ENCODE assay signal across 19 cellular contexts in the genomic region with DNA sequence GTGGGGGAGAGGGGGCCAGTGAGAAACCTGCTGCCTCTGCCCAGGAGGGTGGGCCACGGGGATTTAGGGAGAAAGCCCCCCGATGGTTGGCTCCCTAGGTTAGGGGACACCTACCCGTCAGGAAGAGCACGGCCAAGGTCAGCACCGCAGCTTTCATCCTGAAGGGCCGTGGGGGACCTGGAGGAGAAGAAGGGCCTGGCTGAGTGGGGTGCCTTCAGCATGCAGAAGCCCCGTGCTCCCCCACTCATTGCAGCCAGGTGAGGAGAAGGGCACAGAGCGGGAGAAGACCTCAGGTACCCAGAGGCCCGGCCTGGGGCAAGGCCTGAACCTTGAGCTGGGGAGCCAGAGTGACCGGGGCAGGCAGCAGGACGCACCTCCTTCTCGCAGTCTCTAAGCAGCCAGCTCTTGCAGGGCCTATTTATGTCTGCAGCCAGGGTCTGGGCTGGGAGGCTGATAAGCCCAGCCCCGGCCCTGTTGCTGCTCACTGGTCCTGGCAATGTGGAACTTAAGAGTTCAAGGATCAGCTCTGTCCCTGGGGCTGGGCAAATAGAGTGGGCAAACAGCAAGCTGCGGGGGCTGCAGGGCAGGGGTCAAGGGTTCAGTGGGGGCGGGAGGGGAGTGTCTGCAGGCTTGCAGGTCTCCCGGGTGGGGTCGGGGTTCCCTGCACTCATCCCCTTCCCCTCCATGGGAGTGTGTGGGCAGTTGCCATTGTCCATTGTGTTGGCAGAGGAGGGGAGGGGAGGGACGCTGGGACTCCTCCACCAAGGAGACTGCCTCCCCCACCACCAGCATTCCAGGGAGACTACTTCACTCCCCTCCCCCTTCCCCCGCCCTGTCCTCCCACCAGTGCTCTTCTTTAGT. TPM values are rescaled to one million over a fixed set of nuclear protein-coding genes. Genes with fewer than 3 reads are reported as not detected.
A peak's percentile ranks its signal among the peaks of the same experiment; 100 is the strongest.
DNase-seq lines count a peak whose midpoint lies in the region; ATAC-seq and TF ChIP-seq lines count a peak whose summit lies in the region.
"Had no signal": no experiment of that assay in that cellular context is flagged by ENCODE, and none has a peak within 500 bp of the region (broad histone marks: within the 10 kb centered on the region; RNA-seq: fewer than 3 reads in every experiment).

Gene APOA1, minus strand, starts transcription at position 392 of the 861 bp plus-strand sequence. Its CDS starts 235 bp downstream, at position 157.

- no peaks in the 10 kb centered on the region for H3K36me3 ChIP-seq in left ventricle myocardium inferior
- H3K36me3 ChIP-seq in neuronal stem cell (replicated peaks in 1 of 2; ENCODE audit: control insufficient read depth in 2 of 2, insufficient read depth in 2 of 2, low read length in 2 of 2): no peaks in the 10 kb centered on the region
- H3K36me3 ChIP-seq in effector memory CD4-positive, alpha-beta T cell (ENCODE audit: control insufficient read depth, insufficient read depth, low read length): no peaks in the 10 kb centered on the region

- peak; percentile 54 for DNase-seq in natural killer cell treated with Interleukin-12 subunit alpha and Interleukin-12 subunit beta and Interleukin-15 and Interleukin-18, amount 100 ng/mL, for 72 hours (ENCODE audit: low spot score)
- DNase-seq in natural killer cell: no peak
- no peak for DNase-seq in left ventricle myocardium inferior
- peak; percentile 21 for DNase-seq in neuronal stem cell (ENCODE audit: low spot score)
- no peak for DNase-seq in NCI-H1436 treated with DMSO at 0.1 percent for 48 hours (lab: John Stamatoyannopoulos, UW)
- DNase-seq in activated CD4-positive, CD25-positive, alpha-beta regulatory T cell treated with anti-CD3 and anti-CD28 coated beads, Interleukin-2, amount 50 U/mL, for 72 hours: no peak
- DNase-seq in effector memory CD4-positive, alpha-beta T cell: no peak
- DNase-seq: activated CD4-positive, alpha-beta T cell treated with anti-CD3 and anti-CD28 coated beads for 4 hours; activated effector memory CD4-positive, alpha-beta T cell treated with Interleukin-2 at 50 U/mL for 16 hours; DMS53; mucosa of descending colon; NCI-H2107; NK-92 treated with Interleukin-12 subunit alpha and Interleukin-12 subunit beta, amount 100 ng/mL, for 24 hours had no signal

- no peaks in the 10 kb centered on the region for H3K9me3 Mint-ChIP-seq in natural killer cell treated with Interleukin-12 subunit alpha and Interleukin-12 subunit beta and Interleukin-15 and Interleukin-18, amount 100 ng/mL, for 72 hours
- H3K9me3 Mint-ChIP-seq in natural killer cell: no peaks in the 10 kb centered on the region

- H3K4me2 ChIP-seq in neuronal stem cell (ENCODE audit: insufficient read depth, low read length, poor library complexity, severe bottlenecking): peak within 1 kb of the TSS; percentile 20

- no CpG with 5 or more reads among the region's 19 CpGs for WGBS in neuronal stem cell (ENCODE audit: extremely low coverage in 2 of 2, insufficient read length in 2 of 2, insufficient replicate concordance in 1 of 2), 2 donors

- H3K9me3 ChIP-seq in left ventricle myocardium inferior (replicated peaks): no peaks in the 10 kb centered on the region
- H3K9me3 ChIP-seq in neuronal stem cell (replicated peaks in 1 of 2; ENCODE audit: control insufficient read depth in 2 of 2, insufficient read depth in 1 of 2, low read depth in 1 of 2, low read length in 2 of 2): no peaks in the 10 kb centered on the region
- no peaks in the 10 kb centered on the region for H3K9me3 ChIP-seq in effector memory CD4-positive, alpha-beta T cell (ENCODE audit: control insufficient read depth, low read length)
- H3K9me3 ChIP-seq: mucosa of descending colon had no signal

- H3K27me3 ChIP-seq in left ventricle myocardium inferior (ENCODE audit: low read depth) (no peaks in the 10 kb centered on the region), neuronal stem cell (ENCODE audit: control insufficient read depth in 3 of 3, insufficient read depth in 3 of 3, low read depth in 1 of 3, low read length in 3 of 3) (peaks cover 0 to 10% (median 0%) of the 10 kb centered on the region in 3 experiments)
- H3K27me3 ChIP-seq in effector memory CD4-positive, alpha-beta T cell (replicated peaks; ENCODE audit: control insufficient read depth, insufficient read depth, low read length, poor library complexity, severe bottlenecking): no peaks in the 10 kb centered on the region

- no peak for ATAC-seq in natural killer cell treated with Interleukin-12 subunit alpha and Interleukin-12 subunit beta and Interleukin-15 and Interleukin-18, amount 100 ng/mL, for 72 hours
- ATAC-seq in natural killer cell (no peak), HG02884 (IDR thresholded peaks at IDR 0.05; ENCODE audit: unreplicated experiment) (no peak)
- ATAC-seq: mucosa of descending colon, sciatic nerve had no signal

- intact Hi-C loops in natural killer cell (cut with micrococcal nuclease) (loop anchor here (5.0 kb wide), 1 partner anchor 105 kb away; no protein-coding TSS in a partner anchor), left ventricle myocardium inferior (cut with micrococcal nuclease) (no loop called here)

- no peak within 1 kb of the TSS for H3K4me3 Mint-ChIP-seq in natural killer cell treated with Interleukin-12 subunit alpha and Interleukin-12 subunit beta and Interleukin-15 and Interleukin-18, amount 100 ng/mL, for 72 hours
- H3K4me3 Mint-ChIP-seq in natural killer cell: no peak within 1 kb of the TSS

- peaks cover 9 to 11% of the 10 kb centered on the region in 2 donors for H3K4me1 Mint-ChIP-seq in natural killer cell treated with Interleukin-12 subunit alpha and Interleukin-12 subunit beta and Interleukin-15 and Interleukin-18, amount 100 ng/mL, for 72 hours (ENCODE audit: low read depth in 2 of 2)
- peaks cover 17 to 18% of the 10 kb centered on the region in 2 donors for H3K4me1 Mint-ChIP-seq in natural killer cell

- peak within 1 kb of the TSS; percentile 41 for H2BK15ac ChIP-seq in neuronal stem cell (ENCODE audit: low read length)

- TF ChIP-seq CTCF in natural killer cell (IDR thresholded peaks at IDR 0.05) (no peak), left ventricle myocardium inferior (IDR thresholded peaks at IDR 0.05; ENCODE audit: borderline replicate concordance) (no peak)

- peak within 1 kb of the TSS; percentile 24 for H2BK12ac ChIP-seq in neuronal stem cell (ENCODE audit: low read length)

- H4K91ac ChIP-seq in neuronal stem cell (ENCODE audit: low read depth, low read length, poor library complexity): no peak within 1 kb of the TSS

- H3K4ac ChIP-seq in neuronal stem cell (ENCODE audit: low read length): no peak within 1 kb of the TSS

- no peaks in the 10 kb centered on the region for H3K27me3 Mint-ChIP-seq in natural killer cell treated with Interleukin-12 subunit alpha and Interleukin-12 subunit beta and Interleukin-15 and Interleukin-18, amount 100 ng/mL, for 72 hours
- no peaks in the 10 kb centered on the region for H3K27me3 Mint-ChIP-seq in natural killer cell (ENCODE audit: low read depth in 2 of 2)

- H4K8ac ChIP-seq in neuronal stem cell (ENCODE audit: low read depth, low read length): no peak within 1 kb of the TSS

- H3K4me3 ChIP-seq in left ventricle myocardium inferior (peak within 1 kb of the TSS; percentile 59), neuronal stem cell (ENCODE audit: low read length in 2 of 2) (no peak within 1 kb of the TSS)
- H3K4me3 ChIP-seq in effector memory CD4-positive, alpha-beta T cell (ENCODE audit: insufficient read depth, low read depth, low read length, poor library complexity, severe bottlenecking): no peak within 1 kb of the TSS
- H3K4me3 ChIP-seq: mucosa of descending colon had no signal

- peaks cover 42% of the 10 kb centered on the region for H3K4me1 ChIP-seq in left ventricle myocardium inferior
- H3K4me1 ChIP-seq in neuronal stem cell (ENCODE audit: control insufficient read depth in 2 of 2, insufficient read depth in 1 of 2, low read depth in 1 of 2, low read length in 2 of 2): peaks cover 9 to 19% of the 10 kb centered on the region in 2 donors
- H3K4me1 ChIP-seq in effector memory CD4-positive, alpha-beta T cell (ENCODE audit: control insufficient read depth, insufficient read depth, low read length, poor library complexity, severe bottlenecking): peaks cover 9% of the 10 kb centered on the region

- peak within 1 kb of the TSS; percentile 94 for H2AFZ ChIP-seq in neuronal stem cell (ENCODE audit: low read length)

- H2BK5ac ChIP-seq in neuronal stem cell (ENCODE audit: low read length): peak within 1 kb of the TSS; percentile 42

- H3K14ac ChIP-seq in neuronal stem cell (ENCODE audit: low read length): peak within 1 kb of the TSS; percentile 10

- H3K27ac ChIP-seq in left ventricle myocardium inferior (replicated peaks) (peak within 1 kb of the TSS; percentile 84), neuronal stem cell (replicated peaks; ENCODE audit: low read length) (peak within 1 kb of the TSS; percentile 39)
- no peak within 1 kb of the TSS for H3K27ac ChIP-seq in effector memory CD4-positive, alpha-beta T cell (ENCODE audit: insufficient read depth, low read length, poor library complexity, severe bottlenecking)

- no peak within 1 kb of the TSS for H3K27ac Mint-ChIP-seq in natural killer cell treated with Interleukin-12 subunit alpha and Interleukin-12 subunit beta and Interleukin-15 and Interleukin-18, amount 100 ng/mL, for 72 hours
- H3K27ac Mint-ChIP-seq in natural killer cell: no peak within 1 kb of the TSS

- no peaks in the 10 kb centered on the region for H3K36me3 Mint-ChIP-seq in natural killer cell treated with Interleukin-12 subunit alpha and Interleukin-12 subunit beta and Interleukin-15 and Interleukin-18, amount 100 ng/mL, for 72 hours
- H3K36me3 Mint-ChIP-seq in natural killer cell: no peaks in the 10 kb centered on the region

- H3K23ac ChIP-seq in neuronal stem cell (ENCODE audit: low read depth, low read length, poor library complexity): no peak within 1 kb of the TSS

- peak within 1 kb of the TSS; percentile 13 for H2BK120ac ChIP-seq in neuronal stem cell (ENCODE audit: low read depth, low read length)

- peak within 1 kb of the TSS; percentile 93 for H2AK5ac ChIP-seq in neuronal stem cell (ENCODE audit: low read depth, low read length)

- no peaks in the 10 kb centered on the region for H3K79me1 ChIP-seq in neuronal stem cell (ENCODE audit: low read depth, low read length)

- peak within 1 kb of the TSS; percentile 36 for H3K9ac ChIP-seq in neuronal stem cell (ENCODE audit: low read depth, low read length, poor library complexity)

- H3K18ac ChIP-seq in neuronal stem cell (ENCODE audit: low read length): peak within 1 kb of the TSS; percentile 62

RNA-seq across cellular contexts. Expression of gene APOA1, which starts in this region (rescaled TPM):
- not detected for total RNA-seq in natural killer cell treated with Interleukin-12 subunit alpha and Interleukin-12 subunit beta and Interleukin-15 and Interleukin-18, amount 100 ng/mL, for 72 hours
- under 1 TPM in 2 of 3 donors, not detected in 1; 0.54 to 0.87 TPM for total RNA-seq in natural killer cell
- 62.6 TPM for total RNA-seq in left ventricle myocardium inferior
- 0.29 TPM for polyA plus RNA-seq in neuronal stem cell (2013, experiment 1 of 2)
- polyA plus RNA-seq in neuronal stem cell (2013, experiment 2 of 2): 0.46 TPM
- total RNA-seq: bronchial epithelial cell, epithelial cell of proximal tubule, ureter had no signal
- polyA plus RNA-seq: AG04450 had no signal

Comparison
In these comparisons a context has a peak if more than half of its experiments do, and no peak if none do; other contexts are left out.
1. RNA of gene APOA1 (total RNA-seq): 62.6 TPM in left ventricle myocardium inferior (single experiment); 0.54 to 0.87 TPM in natural killer cell and not detected in natural killer cell treated with Interleukin-12 subunit alpha and Interleukin-12 subunit beta and Interleukin-15 and Interleukin-18, amount 100 ng/mL, for 72 hours; every median in the first group is over 10 times any median in the second.
2. Peak in DNase-seq in natural killer cell treated with Interleukin-12 subunit alpha and Interleukin-12 subunit beta and Interleukin-15 and Interleukin-18, amount 100 ng/mL, for 72 hours; RNA of the gene not detected or under 1 TPM.